24 cellular contexts compared by ENCODE assay signal in the genomic region with DNA sequence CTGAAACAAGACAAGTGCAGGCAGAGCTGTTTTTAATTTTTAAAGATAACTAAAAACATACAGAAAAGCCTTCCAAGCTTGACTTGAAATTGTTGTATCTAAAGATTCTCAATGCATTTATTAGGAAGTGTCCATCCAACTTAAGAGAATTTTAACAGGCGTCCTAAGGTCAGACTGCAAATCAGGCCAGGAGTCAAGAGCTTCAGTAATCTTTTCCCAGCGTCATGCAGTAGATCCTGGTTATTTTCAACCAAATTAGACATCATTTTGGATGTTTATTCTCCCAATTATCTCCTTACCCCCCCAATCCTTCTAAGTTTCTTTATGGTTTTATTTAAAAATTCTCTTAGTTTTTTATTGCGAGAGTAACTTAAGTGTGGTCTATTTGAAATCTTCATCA.
"Had no signal": no experiment of that assay in that cellular context is flagged by ENCODE, and none has a peak within 500 bp of the region (broad histone marks: within the 10 kb centered on the region; RNA-seq: fewer than 3 reads in every experiment).

No MANE protein-coding gene starts in this region.

- H3K9ac ChIP-seq: neural progenitor cell had no signal

- H3K4me2 ChIP-seq: hepatocyte, neural progenitor cell had no signal

- H3K36me3 ChIP-seq: heart right ventricle, lower lobe of right lung, neural progenitor cell, ovary, spleen, tibial nerve, vagina had no signal

- H3K27ac ChIP-seq: heart right ventricle, hepatocyte, lower lobe of right lung, neural progenitor cell, ovary, skin epidermis, spleen, tibial nerve, vagina had no signal

- H3K27me3 ChIP-seq: heart right ventricle, hepatocyte, neural progenitor cell, ovary, spleen, tibial nerve, vagina had no signal

- H3K4me3 ChIP-seq: heart right ventricle, hepatocyte, lower lobe of right lung, neural progenitor cell, ovary, skin epidermis, spleen, tibial nerve, vagina had no signal

- H3K4me1 ChIP-seq: heart right ventricle, lower lobe of right lung, spleen, tibial nerve, vagina had no signal

- H3K79me2 ChIP-seq: hepatocyte had no signal

- H3K9me3 ChIP-seq: heart right ventricle, lower lobe of right lung, ovary, spleen, tibial nerve, vagina had no signal

- ATAC-seq: heart right ventricle; left ventricle myocardium superior; lower lobe of right lung; naive thymus-derived CD8-positive, alpha-beta T cell; right cardiac atrium; sciatic nerve; stimulated activated memory B cell treated with anti-CD40 and anti-IgM and Interleukin-4, amounts not matched to agents 10 μg/mL and 1 μg/mL and 100 μg/mL, for 72 hours; stimulated activated naive CD8-positive, alpha-beta T cell treated with anti-CD3 and anti-CD28 coated beads, Interleukin-15, amount 100 ng/mL, for 72 hours had no signal

- H2AFZ ChIP-seq: hepatocyte, neural progenitor cell had no signal

- DNase-seq: heart right ventricle; islet precursor cell; left ventricle myocardium superior; lower lobe of right lung; mammary epithelial cell; mesenchymal stem cell; naive thymus-derived CD8-positive, alpha-beta T cell; ovary; retina; right cardiac atrium; spleen; stimulated activated CD4-positive, alpha-beta T cell treated with anti-CD3 and anti-CD28 coated beads, Interleukin-2, amount 100 ng/mL, for 48 hours; stimulated activated CD4-positive, alpha-beta T cell treated with anti-CD3 and anti-CD28 coated beads, Interleukin-4, amount 100 ng/mL, for 4 hours; stimulated activated CD8-positive, alpha-beta memory T cell treated with anti-CD3 and anti-CD28 coated beads, Interleukin-4, amount 100 ng/mL, for 48 hours; stimulated activated naive CD4-positive, alpha-beta T cell treated with Interleukin-2 at 50 U/mL for 16 hours; stimulated activated naive CD8-positive, alpha-beta T cell treated with anti-CD3 and anti-CD28 coated beads, Interleukin-15, amount 100 ng/mL, for 72 hours; substantia nigra had no signal
